ENCODE assay signal across 9 cellular contexts in the genomic region with DNA sequence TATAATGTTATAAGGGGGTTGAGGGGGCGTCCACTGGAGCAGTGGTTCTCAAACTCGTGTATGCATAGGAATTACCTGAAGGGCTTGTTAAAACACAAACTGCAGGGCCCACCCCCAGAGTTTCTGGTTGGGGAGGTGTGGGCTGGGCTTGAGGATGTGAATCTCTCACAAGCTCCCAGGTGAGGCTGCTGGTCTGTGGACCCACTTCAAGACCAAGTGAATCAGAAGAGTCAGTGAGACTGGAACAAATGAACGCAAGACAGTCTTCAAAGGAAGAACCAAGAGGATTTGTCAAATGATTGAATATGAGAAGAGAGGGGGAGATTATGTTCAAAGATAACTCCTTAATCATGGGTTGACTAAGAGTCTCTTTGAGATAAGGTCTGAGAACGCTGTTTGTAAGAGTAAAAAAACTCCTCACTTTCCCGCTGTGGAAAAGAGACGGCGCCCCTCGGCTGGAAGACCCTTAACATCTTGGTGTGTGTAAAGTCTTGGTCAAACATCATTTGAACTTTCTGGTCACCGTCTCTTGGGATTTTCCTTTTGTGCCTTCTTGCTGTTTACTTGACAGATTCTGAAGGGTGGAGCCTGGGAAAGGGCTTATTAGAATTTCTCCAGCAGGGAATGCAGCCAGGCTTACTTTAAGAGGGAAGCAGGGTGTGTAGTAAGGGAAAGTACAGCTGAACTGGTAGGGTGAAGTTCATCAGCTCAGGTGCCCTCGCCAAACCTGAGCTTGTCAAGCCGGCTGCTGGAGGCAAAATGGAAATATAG. TPM values are rescaled to one million over a fixed set of nuclear protein-coding genes. Genes with fewer than 3 reads are reported as not detected.
A peak's percentile ranks its signal among the peaks of the same experiment; 100 is the strongest.
DNase-seq lines count a peak whose midpoint lies in the region; ATAC-seq lines count a peak whose summit lies in the region.
"Had no signal": no experiment of that assay in that cellular context is flagged by ENCODE, and none has a peak within 500 bp of the region (broad histone marks: within the 10 kb centered on the region; RNA-seq: fewer than 3 reads in every experiment).

No MANE protein-coding gene starts in this region.

- peaks cover 14% of the 10 kb centered on the region for H3K79me1 ChIP-seq in mesenchymal stem cell (replicated peaks; ENCODE audit: low read length, poor library complexity, severe bottlenecking)

- peak overlapping the region; percentile 61 for H2AK5ac ChIP-seq in mesenchymal stem cell (ENCODE audit: low read length, severe bottlenecking)

- H3K4me3 ChIP-seq in mesenchymal stem cell (ENCODE audit: insufficient read depth in 1 of 2, low read depth in 1 of 2, low read length in 2 of 2): no peak overlapping the region

- no peak overlapping the region for H2BK15ac ChIP-seq in mesenchymal stem cell (ENCODE audit: low read depth, poor library complexity, severe bottlenecking)

- H3K18ac ChIP-seq in mesenchymal stem cell (ENCODE audit: low read depth in 1 of 2, low read length in 2 of 2): no peak overlapping the region

- H2BK120ac ChIP-seq in mesenchymal stem cell (ENCODE audit: low read depth, low read length): no peak overlapping the region

- no peak for ATAC-seq in GM18909 (IDR thresholded peaks at IDR 0.05; ENCODE audit: poor library complexity, unreplicated experiment)

- H3K23ac ChIP-seq in mesenchymal stem cell (ENCODE audit: low read length in 2 of 2): no peak overlapping the region

- H3K9me3 ChIP-seq in mesenchymal stem cell (ENCODE audit: control insufficient read depth, low read length): no peaks in the 10 kb centered on the region

- H2BK5ac ChIP-seq in mesenchymal stem cell (ENCODE audit: low read depth, low read length, poor library complexity, severe bottlenecking): no peak overlapping the region

- H3K4me2 ChIP-seq in mesenchymal stem cell (ENCODE audit: low read length, poor library complexity, severe bottlenecking): no peak overlapping the region

- peaks cover 14% of the 10 kb centered on the region for H3K4me1 ChIP-seq in mesenchymal stem cell (ENCODE audit: control insufficient read depth, insufficient read depth, low read depth, low read length)

- peak; percentile 43 for DNase-seq in LoVo (ENCODE audit: low spot score)
- peak; percentile 8 for DNase-seq in activated T-helper 9 cell treated with anti-CD3 and anti-CD28 coated beads, Interleukin-2, amount 50 U/mL, for 16 hours (ENCODE audit: low read depth)
- no peak for DNase-seq in mesenchymal stem cell
- DNase-seq in stimulated activated CD4-positive, alpha-beta T cell treated with anti-CD3 and anti-CD28 coated beads, TNF-alpha, amount 100 ng/mL, for 24 hours (ENCODE audit: low read depth in 3 of 3): peak; percentile 37 to 71 (median 41)
- no peak for DNase-seq in HCEC 1CT
- DNase-seq in medulla oblongata (ENCODE audit: extremely low spot score): no peak
- DNase-seq in DMS 273 (lab: John Stamatoyannopoulos, UW; ENCODE audit: unreplicated experiment): no peak
- DNase-seq: left cardiac atrium had no signal

- H2BK12ac ChIP-seq in mesenchymal stem cell (ENCODE audit: low read length in 2 of 2): no peak overlapping the region

- no peaks in the 10 kb centered on the region for H3K27me3 ChIP-seq in mesenchymal stem cell (ENCODE audit: control insufficient read depth in 1 of 2, insufficient read depth in 1 of 2, low read length in 2 of 2)

- H2AFZ ChIP-seq in mesenchymal stem cell (ENCODE audit: low read depth, low read length): no peak overlapping the region

- WGBS in mesenchymal stem cell: 72% methylated on average over 11 of the region's 11 CpGs

- H3K9ac ChIP-seq in mesenchymal stem cell (ENCODE audit: low read length): no peak overlapping the region

- H4K8ac ChIP-seq in mesenchymal stem cell (ENCODE audit: low read length): no peak overlapping the region

- H3K27ac ChIP-seq in mesenchymal stem cell (ENCODE audit: low read length, poor library complexity, severe bottlenecking): no peak overlapping the region

- no peak overlapping the region for H3K4ac ChIP-seq in mesenchymal stem cell (ENCODE audit: low read depth in 1 of 2, low read length in 2 of 2)

- H4K91ac ChIP-seq in mesenchymal stem cell (ENCODE audit: low read length): no peak overlapping the region

- no peak overlapping the region for H3K14ac ChIP-seq in mesenchymal stem cell (ENCODE audit: low read length in 2 of 2)

- peaks cover 2 to 5% of the 10 kb centered on the region in 2 experiments for H3K36me3 ChIP-seq in mesenchymal stem cell (ENCODE audit: control insufficient read depth in 1 of 2, insufficient read depth in 2 of 2, low read depth in 1 of 2, low read length in 2 of 2)

RNA-seq across cellular contexts. Expression of a gene that starts 5.3 kb away (rescaled TPM):
- 28.2 TPM for polyA plus RNA-seq in mesenchymal stem cell (2013, experiment 1 of 2)
- 27.4 TPM for polyA plus RNA-seq in mesenchymal stem cell (2013, experiment 2 of 2)

Comparison
In these comparisons a context has a peak if more than half of its experiments do, and no peak if none do; other contexts are left out.
1. DNase-seq: peak in LoVo (single experiment), activated T-helper 9 cell treated with anti-CD3 and anti-CD28 coated beads, Interleukin-2, amount 50 U/mL, for 16 hours (single experiment) and stimulated activated CD4-positive, alpha-beta T cell treated with anti-CD3 and anti-CD28 coated beads, TNF-alpha, amount 100 ng/mL, for 24 hours (3 of 3); none in mesenchymal stem cell (single experiment), HCEC 1CT (single experiment), medulla oblongata (single experiment) and DMS 273 (single experiment).